In genomic region chr4:38008493-38009120, GRCh38 we compare ENCODE assay signal across 25 cellular contexts. TPM values are rescaled to one million over a fixed set of nuclear protein-coding genes. Genes with fewer than 3 reads are reported as not detected.
DNase-seq lines count a peak whose midpoint lies in the region; FAIRE-seq and TF ChIP-seq lines count a peak whose summit lies in the region.
"Had no signal": no experiment of that assay in that cellular context is flagged by ENCODE, and none has a peak within 500 bp of the region (broad histone marks: within the 10 kb centered on the region; RNA-seq: fewer than 3 reads in every experiment).

No MANE protein-coding gene starts in this region.

- no peak for DNase-seq in GM12891 (ENCODE audit: insufficient read length, low spot score)
- DNase-seq in NCI-H446 treated with DMSO at 0.1 percent for 48 hours (lab: John Stamatoyannopoulos, UW): peak; percentile 29
- peak; percentile 20 for DNase-seq in cerebellar cortex (ENCODE audit: low spot score)
- DNase-seq in NCI-H1417 (lab: John Stamatoyannopoulos, UW): no peak
- no peak for DNase-seq in AG08395 (ENCODE audit: low spot score)
- DNase-seq in WERI-Rb-1: no peak
- DNase-seq: activated CD4-positive, alpha-beta T cell treated with anti-CD3 and anti-CD28 coated beads for 4 hours; activated CD8-positive, alpha-beta memory T cell treated with anti-CD3 and anti-CD28 coated beads for 24 hours; activated naive CD4-positive, alpha-beta T cell treated with Interleukin-2 at 50 U/mL for 16 hours; activated T-cell treated with anti-CD3 and anti-CD28 coated beads, Interleukin-2, amount 50 U/mL, for 1 hour; adrenal gland; CD4-positive, alpha-beta T cell; DMS 273 treated with DMSO at 0.1 percent for 48 hours; foreskin melanocyte; Karpas-422; left ventricle myocardium inferior; naive thymus-derived CD4-positive, alpha-beta T cell; NCI-H187; stimulated activated naive CD8-positive, alpha-beta T cell treated with anti-CD3 and anti-CD28 coated beads, Interleukin-15, Interleukin-2, amounts not matched to agents 100 U/mL and 50 U/mL, for 24 hours; thyroid gland had no signal

- H3K4me1 ChIP-seq in rectal smooth muscle tissue (ENCODE audit: control insufficient read depth, insufficient read depth, low read length): peaks cover 46% of the 10 kb centered on the region

- H3K4me3 ChIP-seq in rectal smooth muscle tissue (ENCODE audit: low read length): no peak overlapping the region
- H3K4me3 ChIP-seq in WERI-Rb-1 (ENCODE audit: low read depth, low read length): no peak overlapping the region
- H3K4me3 ChIP-seq: adrenal gland, esophagus muscularis mucosa, hepatocyte, left ventricle myocardium inferior, right atrium auricular region, thyroid gland had no signal

- H3K9me3 ChIP-seq in WERI-Rb-1 (ENCODE audit: severe bottlenecking): no peaks in the 10 kb centered on the region
- H3K9me3 ChIP-seq: adrenal gland, esophagus muscularis mucosa, left ventricle myocardium inferior, right atrium auricular region, thyroid gland had no signal

- H3K27me3 ChIP-seq in rectal smooth muscle tissue (ENCODE audit: control insufficient read depth, insufficient read depth, low read length) (no peaks in the 10 kb centered on the region), WERI-Rb-1 (ENCODE audit: insufficient read depth, low read depth, severe bottlenecking) (no peaks in the 10 kb centered on the region)
- H3K27me3 ChIP-seq: adrenal gland, esophagus muscularis mucosa, hepatocyte, right atrium auricular region, thyroid gland had no signal

- peak; percentile 90 for FAIRE-seq in GM12891 (lab: Jason Lieb, UNC)

- H3K27ac ChIP-seq in rectal smooth muscle tissue (ENCODE audit: low read depth, low read length) (peak overlapping the region; percentile 1), WERI-Rb-1 (no peak overlapping the region)
- H3K27ac ChIP-seq: adrenal gland, esophagus muscularis mucosa, hepatocyte, right atrium auricular region, RWPE1, thyroid gland had no signal

- TF ChIP-seq POLR2A in GM12891 (IDR thresholded peaks at IDR 0.05; ENCODE audit: low read depth, low read length): no peak

- H3K9ac ChIP-seq in rectal smooth muscle tissue (ENCODE audit: low read length): no peak overlapping the region

- H3K36me3 ChIP-seq in rectal smooth muscle tissue (ENCODE audit: control insufficient read depth, insufficient read depth, low read length) (no peaks in the 10 kb centered on the region), WERI-Rb-1 (no peaks in the 10 kb centered on the region)
- H3K36me3 ChIP-seq: adrenal gland, esophagus muscularis mucosa, left ventricle myocardium inferior, right atrium auricular region, thyroid gland had no signal

- TF ChIP-seq CTCF in WERI-Rb-1 (IDR thresholded peaks at IDR 0.05; ENCODE audit: low read depth, low read length): no peak

TF ChIP-seq in GM12891, 5 proteins besides CTCF, POLR2A, EP300 and RAD21:
- TF ChIP-seq TAF1 (IDR thresholded peaks at IDR 0.05; ENCODE audit: low read depth, low read length): no peak
- TF ChIP-seq PAX5 (IDR thresholded peaks at IDR 0.05; ENCODE audit: insufficient read depth, low read length, severe bottlenecking): no peak
- TF ChIP-seq POU2F2 (IDR thresholded peaks at IDR 0.05; ENCODE audit: low read depth, low read length): no peak
- no peak for TF ChIP-seq SPI1 (IDR thresholded peaks at IDR 0.05; ENCODE audit: low read depth, low read length)
- no peak for TF ChIP-seq POLR2AphosphoS5 (IDR thresholded peaks at IDR 0.05; ENCODE audit: low read depth, low read length)

RNA-seq across cellular contexts. Expression of gene PTTG2, which starts 48.4 kb away (rescaled TPM):
- polyA plus RNA-seq in GM12891 (2012; ENCODE audit: low read depth, missing spikeins): not detected
- polyA plus RNA-seq: hepatocyte had no signal

Comparison
In these comparisons a context has a peak if more than half of its experiments do, and no peak if none do; other contexts are left out.
1. DNase-seq: peak in NCI-H446 treated with DMSO at 0.1 percent for 48 hours (single experiment) and cerebellar cortex (single experiment); none in GM12891 (single experiment), NCI-H1417 (0 of 3), AG08395 (single experiment) and WERI-Rb-1 (single experiment).